In genomic region chr5:95799181-95799835, GRCh38 we compare ENCODE assay signal across 1 cellular context.
TF ChIP-seq lines count a peak whose summit lies in the region.

No MANE protein-coding gene starts in this region.

TF ChIP-seq in SK-N-SH treated with all-trans-retinoic acid at 6 μM for 48 hours, 23 proteins besides CTCF, POLR2A, EP300 and RAD21 (continued from another document):
- TF ChIP-seq CSDC2 (CRISPR knock-in tag; IDR thresholded peaks at IDR 0.05) (no peak), ZFP30 (CRISPR knock-in tag; IDR thresholded peaks at IDR 0.05) (no peak), GLIS3 (CRISPR knock-in tag; IDR thresholded peaks at IDR 0.05) (no peak), TCF4 (CRISPR knock-in tag; IDR thresholded peaks at IDR 0.05; ENCODE audit: borderline replicate concordance) (no peak), SNAI2 (CRISPR knock-in tag; IDR thresholded peaks at IDR 0.05) (no peak), BACH2 (CRISPR knock-in tag; IDR thresholded peaks at IDR 0.05; ENCODE audit: borderline replicate concordance) (no peak), OSR1 (CRISPR knock-in tag; IDR thresholded peaks at IDR 0.05) (no peak), ZC3H10 (CRISPR knock-in tag; IDR thresholded peaks at IDR 0.05) (no peak), PATZ1 (CRISPR knock-in tag; IDR thresholded peaks at IDR 0.05; ENCODE audit: borderline replicate concordance) (no peak)
- TF ChIP-seq, protein P1, sequence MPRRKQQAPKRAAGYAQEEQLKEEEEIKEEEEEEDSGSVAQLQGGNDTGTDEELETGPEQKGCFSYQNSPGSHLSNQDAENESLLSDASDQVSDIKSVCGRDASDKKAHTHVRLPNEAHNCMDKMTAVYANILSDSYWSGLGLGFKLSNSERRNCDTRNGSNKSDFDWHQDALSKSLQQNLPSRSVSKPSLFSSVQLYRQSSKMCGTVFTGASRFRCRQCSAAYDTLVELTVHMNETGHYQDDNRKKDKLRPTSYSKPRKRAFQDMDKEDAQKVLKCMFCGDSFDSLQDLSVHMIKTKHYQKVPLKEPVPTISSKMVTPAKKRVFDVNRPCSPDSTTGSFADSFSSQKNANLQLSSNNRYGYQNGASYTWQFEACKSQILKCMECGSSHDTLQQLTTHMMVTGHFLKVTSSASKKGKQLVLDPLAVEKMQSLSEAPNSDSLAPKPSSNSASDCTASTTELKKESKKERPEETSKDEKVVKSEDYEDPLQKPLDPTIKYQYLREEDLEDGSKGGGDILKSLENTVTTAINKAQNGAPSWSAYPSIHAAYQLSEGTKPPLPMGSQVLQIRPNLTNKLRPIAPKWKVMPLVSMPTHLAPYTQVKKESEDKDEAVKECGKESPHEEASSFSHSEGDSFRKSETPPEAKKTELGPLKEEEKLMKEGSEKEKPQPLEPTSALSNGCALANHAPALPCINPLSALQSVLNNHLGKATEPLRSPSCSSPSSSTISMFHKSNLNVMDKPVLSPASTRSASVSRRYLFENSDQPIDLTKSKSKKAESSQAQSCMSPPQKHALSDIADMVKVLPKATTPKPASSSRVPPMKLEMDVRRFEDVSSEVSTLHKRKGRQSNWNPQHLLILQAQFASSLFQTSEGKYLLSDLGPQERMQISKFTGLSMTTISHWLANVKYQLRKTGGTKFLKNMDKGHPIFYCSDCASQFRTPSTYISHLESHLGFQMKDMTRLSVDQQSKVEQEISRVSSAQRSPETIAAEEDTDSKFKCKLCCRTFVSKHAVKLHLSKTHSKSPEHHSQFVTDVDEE (CRISPR knock-in tag; IDR thresholded peaks at IDR 0.05) = no peak
TF ChIP-seq in SK-N-SH treated with all-trans-retinoic acid at 6 μM for 48 hours: peak in this region for 0.
